In the genomic region with DNA sequence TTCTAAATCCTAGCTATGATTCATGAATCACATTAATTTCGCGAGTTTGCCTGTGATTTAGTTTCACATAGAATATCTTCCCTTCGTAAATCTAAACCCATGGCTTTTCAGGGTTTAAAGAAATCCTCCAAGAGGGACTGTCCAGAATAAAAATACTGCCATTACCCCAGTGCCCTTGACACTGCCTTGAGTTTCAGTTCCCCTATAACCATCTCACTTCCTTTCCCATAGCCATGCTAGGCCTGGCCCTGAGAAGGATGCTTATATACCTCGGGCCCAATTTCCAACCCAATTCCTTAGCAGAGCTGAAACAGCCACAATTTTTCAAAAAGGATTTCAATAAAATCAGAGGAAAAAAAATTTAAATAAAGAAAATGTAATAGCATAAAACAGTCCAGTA, we compare ENCODE assay signal across 13 cellular contexts.
DNase-seq lines count a peak whose midpoint lies in the region; ATAC-seq and TF ChIP-seq lines count a peak whose summit lies in the region.
"Had no signal": no experiment of that assay in that cellular context is flagged by ENCODE, and none has a peak within 500 bp of the region (broad histone marks: within the 10 kb centered on the region; RNA-seq: fewer than 3 reads in every experiment).

No MANE protein-coding gene starts in this region.

- H3K36me3 ChIP-seq in smooth muscle cell (ENCODE audit: low read depth), result no peaks in the 10 kb centered on the region
- no peaks in the 10 kb centered on the region for H3K36me3 ChIP-seq in CD8-positive, alpha-beta memory T cell (ENCODE audit: insufficient read depth, low read length)

- POLR2A ChIA-PET in GM10248 (lab: Yijun Ruan, JAX), result no interaction called here
- POLR2A ChIA-PET in CD8-positive, alpha-beta memory T cell (lab: Charles Lee), result no interaction called here

- H3K9me3 ChIP-seq in smooth muscle cell (replicated peaks; ENCODE audit: low read depth), result no peaks in the 10 kb centered on the region
- H3K9me3 ChIP-seq in CD8-positive, alpha-beta memory T cell (ENCODE audit: low read length), result no peaks in the 10 kb centered on the region
- H3K9me3 ChIP-seq: A549 had no signal

- H3K4me2 ChIP-seq in smooth muscle cell, result no peak overlapping the region
- H3K4me2 ChIP-seq: A549 had no signal

- H3K79me2 ChIP-seq in smooth muscle cell (ENCODE audit: low read depth), result no peaks in the 10 kb centered on the region

- no peak overlapping the region for H3K9ac ChIP-seq in smooth muscle cell (ENCODE audit: low read depth)

- no peaks in the 10 kb centered on the region for H3K4me1 Mint-ChIP-seq in CD8-positive, alpha-beta memory T cell

- H3K27me3 Mint-ChIP-seq in CD8-positive, alpha-beta memory T cell, result no peaks in the 10 kb centered on the region

- no peaks in the 10 kb centered on the region for H3F3A ChIP-seq in smooth muscle cell (ENCODE audit: low read depth)

- H3K4me3 ChIP-seq in smooth muscle cell, result no peak overlapping the region
- H3K4me3 ChIP-seq in CD8-positive, alpha-beta memory T cell (ENCODE audit: low read length), result no peak overlapping the region
- H3K4me3 ChIP-seq: A549 had no signal

- CTCF ChIA-PET in GM10248 (lab: Yijun Ruan, JAX), result interaction anchor here (1.2 kb wide), 1 partner anchor 26 kb away, joined by 3 read pairs; no protein-coding TSS in a partner anchor
- CTCF ChIA-PET in CD8-positive, alpha-beta memory T cell (lab: Charles Lee), result no interaction called here

- no peaks in the 10 kb centered on the region for H3K4me1 ChIP-seq in smooth muscle cell (ENCODE audit: low read depth)
- no peaks in the 10 kb centered on the region for H3K4me1 ChIP-seq in CD8-positive, alpha-beta memory T cell (ENCODE audit: insufficient read depth, low read length)
- H3K4me1 ChIP-seq: A549 had no signal

- no peak overlapping the region for H3K27ac Mint-ChIP-seq in CD8-positive, alpha-beta memory T cell

- H4K20me1 ChIP-seq in smooth muscle cell (ENCODE audit: low read depth), result no peaks in the 10 kb centered on the region

- no peaks in the 10 kb centered on the region for H3K27me3 ChIP-seq in smooth muscle cell (ENCODE audit: low read depth)
- no peaks in the 10 kb centered on the region for H3K27me3 ChIP-seq in CD8-positive, alpha-beta memory T cell (ENCODE audit: insufficient read depth, low read length, poor library complexity, severe bottlenecking)

- 79% methylated on average over 4 of the region's 4 CpGs for WGBS in smooth muscle cell (ENCODE audit: low lambda C conversion rate)

- peak; percentile 5 for DNase-seq in GM10248 (ENCODE audit: extremely low spot score)
- no peak for DNase-seq in Right ventricle myocardium superior
- no peak for DNase-seq in smooth muscle cell (lab: John Stamatoyannopoulos, UW; ENCODE audit: unreplicated experiment)
- DNase-seq in CD8-positive, alpha-beta memory T cell, result no peak
- DNase-seq: activated CD4-positive, CD25-positive, alpha-beta regulatory T cell; HCEC 1CT; NCI-H187 treated with DMSO at 0.1 percent for 48 hours; NCI-H748 treated with DMSO at 0.1 percent for 48 hours had no signal

- TF ChIP-seq CTCF in GM10248 (IDR thresholded peaks at IDR 0.05; ENCODE audit: control extremely low read depth, extremely low read depth, low read depth, missing control alignments) (no peak), smooth muscle cell (IDR thresholded peaks at IDR 0.05; ENCODE audit: borderline replicate concordance, insufficient read depth, poor library complexity, severe bottlenecking) (no peak)

- H3K9me3 Mint-ChIP-seq in CD8-positive, alpha-beta memory T cell, result peaks cover 5 to 14% (median 10%) of the 10 kb centered on the region in 5 donors

- intact Hi-C loops in Right ventricle myocardium superior (cut with DNase I), result no loop called here

- H3K36me3 Mint-ChIP-seq in CD8-positive, alpha-beta memory T cell, result no peaks in the 10 kb centered on the region

- peak; percentile 85 for ATAC-seq in GM19324 (IDR thresholded peaks at IDR 0.05; ENCODE audit: low FRiP score, unreplicated experiment)
- ATAC-seq in GM21825 (IDR thresholded peaks at IDR 0.05; ENCODE audit: unreplicated experiment), result peak; percentile 95
- ATAC-seq in HG03108 (IDR thresholded peaks at IDR 0.05; ENCODE audit: unreplicated experiment), result peak; percentile 83
- no peak for ATAC-seq in HG03135 (IDR thresholded peaks at IDR 0.05; ENCODE audit: unreplicated experiment)
- no peak for ATAC-seq in Right ventricle myocardium superior (ENCODE audit: poor library complexity)
- ATAC-seq: A549 had no signal

- H3K4me3 Mint-ChIP-seq in CD8-positive, alpha-beta memory T cell, result no peak overlapping the region

- H3K27ac ChIP-seq in smooth muscle cell (ENCODE audit: low read depth), result no peak overlapping the region
- no peak overlapping the region for H3K27ac ChIP-seq in CD8-positive, alpha-beta memory T cell (ENCODE audit: low read depth, low read length)
- H3K27ac ChIP-seq: A549 had no signal

- no peak overlapping the region for H2AFZ ChIP-seq in smooth muscle cell (ENCODE audit: low read depth)

Comparison
In these comparisons a context has a peak if more than half of its experiments do, and no peak if none do; other contexts are left out.
1. ATAC-seq: peak in GM19324 (single experiment), GM21825 (single experiment) and HG03108 (single experiment); none in HG03135 (single experiment) and Right ventricle myocardium superior (single experiment).